In the genomic region with DNA sequence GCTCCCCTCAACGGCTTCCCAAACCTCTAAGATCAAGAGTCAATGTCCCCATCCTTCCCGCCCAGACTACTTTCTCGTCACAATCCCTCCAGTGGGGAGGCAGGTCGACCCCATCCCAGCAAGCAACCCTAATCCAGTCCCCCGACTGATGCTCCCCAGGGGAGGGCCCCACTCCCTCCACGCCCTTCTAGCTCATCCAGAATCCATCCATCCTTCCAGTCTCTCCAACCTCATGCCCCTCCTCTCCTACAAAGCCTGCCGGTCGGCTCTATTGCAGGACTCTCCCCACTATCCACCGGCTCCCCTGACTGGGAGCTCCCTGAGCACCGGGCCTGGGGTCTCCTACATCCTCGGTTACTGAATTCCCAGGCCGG, we compare ENCODE assay signal across 8 cellular contexts. TPM values are rescaled to one million over a fixed set of nuclear protein-coding genes. Genes with fewer than 3 reads are reported as not detected.
DNase-seq lines count a peak whose midpoint lies in the region; ATAC-seq and TF ChIP-seq lines count a peak whose summit lies in the region.

No MANE protein-coding gene starts in this region.

- WGBS in GM23248 (ENCODE audit: low coverage in 1 of 2, low lambda C conversion rate in 2 of 2, missing lambda C conversion rate in 2 of 2), 2 experiments = 38 to 40% methylated on average over 12 of the region's 12 CpGs

- no peaks in the 10 kb centered on the region for H3K4me1 ChIP-seq in GM23248 (ENCODE audit: insufficient read depth)
- H3K4me1 ChIP-seq in left ventricle myocardium inferior = peaks cover 43% of the 10 kb centered on the region

- CTCF ChIA-PET in activated CD8-positive, alpha-beta T cell treated with anti-CD3 and anti-CD28 coated beads for 36 hours (lab: Charles Lee) = interaction anchor here (1.2 kb wide), 3 partner anchors 14 to 23 kb away, joined by 3 read pairs; no protein-coding TSS in a partner anchor

- in situ Hi-C loops in GM23248 (cut with MboI) = no loop called here

- H3K9ac ChIP-seq in GM23248 = no peak overlapping the region; the same call in 1 of the 2 replicates

- H3K27me3 Mint-ChIP-seq in activated CD8-positive, alpha-beta T cell treated with anti-CD3 and anti-CD28 coated beads for 36 hours = peaks cover 38% of the 10 kb centered on the region

- peaks cover 3% of the 10 kb centered on the region for H3K9me3 Mint-ChIP-seq in activated CD8-positive, alpha-beta T cell treated with anti-CD3 and anti-CD28 coated beads for 36 hours

- peak overlapping the region; percentile 75 for H2AFZ ChIP-seq in GM23248

- H3K27me3 ChIP-seq in GM23248 (replicated peaks; ENCODE audit: insufficient read depth) (no peaks in the 10 kb centered on the region), left ventricle myocardium inferior (ENCODE audit: low read depth) (no peaks in the 10 kb centered on the region)

- H3K9me2 ChIP-seq in GM23248 (ENCODE audit: insufficient read depth) = no peaks in the 10 kb centered on the region

- DNase-seq in GM23248 (no peak), left ventricle myocardium inferior (no peak), sciatic nerve (ENCODE audit: low spot score) (no peak), SHP77 (lab: John Stamatoyannopoulos, UW) (no peak), NCI-H2029 (lab: John Stamatoyannopoulos, UW) (no peak), SKM-1 treated with dmso at 0.1 percent for 144 hours (lab: John Stamatoyannopoulos, UW; ENCODE audit: unreplicated experiment) (no peak)
- DNase-seq in activated CD8-positive, alpha-beta T cell treated with anti-CD3 and anti-CD28 coated beads for 36 hours = no peak

- H3K4me2 ChIP-seq in GM23248 (ENCODE audit: unreplicated experiment) = no peak overlapping the region

- POLR2A ChIA-PET in activated CD8-positive, alpha-beta T cell treated with anti-CD3 and anti-CD28 coated beads for 36 hours (lab: Charles Lee) = no interaction called here

- H3K4me3 ChIP-seq in GM23248 (peak overlapping the region; percentile 70), left ventricle myocardium inferior (peak overlapping the region; percentile 96)

- no peaks in the 10 kb centered on the region for H3K79me2 ChIP-seq in GM23248 (ENCODE audit: insufficient read depth)

- H3K27ac Mint-ChIP-seq in activated CD8-positive, alpha-beta T cell treated with anti-CD3 and anti-CD28 coated beads for 36 hours = no peak overlapping the region

- H3K4me3 Mint-ChIP-seq in activated CD8-positive, alpha-beta T cell treated with anti-CD3 and anti-CD28 coated beads for 36 hours = peak overlapping the region; percentile 32

- intact Hi-C loops in activated CD8-positive, alpha-beta T cell treated with anti-CD3 and anti-CD28 coated beads for 36 hours (cut with micrococcal nuclease) = loop anchor here (10.0 kb wide), 1 partner anchor 45 kb away; no protein-coding TSS in a partner anchor
- intact Hi-C loops in left ventricle myocardium inferior (cut with micrococcal nuclease) (no loop called here), sciatic nerve (cut with DNase I) (no loop called here)

- H3K9me3 ChIP-seq in GM23248 (ENCODE audit: low read depth) = no peaks in the 10 kb centered on the region
- peaks cover 9% of the 10 kb centered on the region for H3K9me3 ChIP-seq in left ventricle myocardium inferior (replicated peaks)

- peaks cover 6% of the 10 kb centered on the region for H3K4me1 Mint-ChIP-seq in activated CD8-positive, alpha-beta T cell treated with anti-CD3 and anti-CD28 coated beads for 36 hours (ENCODE audit: low read depth)

- no peaks in the 10 kb centered on the region for H4K20me1 ChIP-seq in GM23248 (ENCODE audit: insufficient read depth)

- no peak for ATAC-seq in activated CD8-positive, alpha-beta T cell treated with anti-CD3 and anti-CD28 coated beads for 36 hours
- ATAC-seq in sciatic nerve = peak; percentile 2
- ATAC-seq in HG02885 (IDR thresholded peaks at IDR 0.05; ENCODE audit: poor library complexity, unreplicated experiment) = no peak

- H3K27ac ChIP-seq in GM23248 (no peak overlapping the region), left ventricle myocardium inferior (replicated peaks) (peak overlapping the region; percentile 93)

- H3K36me3 Mint-ChIP-seq in activated CD8-positive, alpha-beta T cell treated with anti-CD3 and anti-CD28 coated beads for 36 hours (ENCODE audit: low read depth) = peaks cover 3% of the 10 kb centered on the region

- no peak for TF ChIP-seq CTCF in activated CD8-positive, alpha-beta T cell treated with anti-CD3 and anti-CD28 coated beads for 36 hours (IDR thresholded peaks at IDR 0.05)
- no peak for TF ChIP-seq CTCF in left ventricle myocardium inferior (IDR thresholded peaks at IDR 0.05; ENCODE audit: borderline replicate concordance)

- H3K36me3 ChIP-seq in GM23248 (ENCODE audit: low read depth) (no peaks in the 10 kb centered on the region), left ventricle myocardium inferior (no peaks in the 10 kb centered on the region)

- H3F3A ChIP-seq in GM23248 (ENCODE audit: insufficient read depth) = no peaks in the 10 kb centered on the region

RNA-seq across cellular contexts. Expression of a gene that starts 1.3 kb away (rescaled TPM):
- total RNA-seq in GM23248 (2014; rRNA removed; shearing (Covaris generic)) = 2.4 and 4.8 TPM in 2 replicates
- polyA plus RNA-seq in GM23248 (2016; fragmentation: Nextera tagmentation; extraction: Ambion mirVana) = 0.70 and 0.89 TPM in 2 replicates
- total RNA-seq in activated CD8-positive, alpha-beta T cell treated with anti-CD3 and anti-CD28 coated beads for 36 hours = under 1 TPM; 0.23 to 0.60 TPM
- total RNA-seq in left ventricle myocardium inferior = 24.2 TPM
- 16.6 TPM for total RNA-seq in sciatic nerve
